Comparison of ENCODE assay signal across 14 cellular contexts in the genomic region with DNA sequence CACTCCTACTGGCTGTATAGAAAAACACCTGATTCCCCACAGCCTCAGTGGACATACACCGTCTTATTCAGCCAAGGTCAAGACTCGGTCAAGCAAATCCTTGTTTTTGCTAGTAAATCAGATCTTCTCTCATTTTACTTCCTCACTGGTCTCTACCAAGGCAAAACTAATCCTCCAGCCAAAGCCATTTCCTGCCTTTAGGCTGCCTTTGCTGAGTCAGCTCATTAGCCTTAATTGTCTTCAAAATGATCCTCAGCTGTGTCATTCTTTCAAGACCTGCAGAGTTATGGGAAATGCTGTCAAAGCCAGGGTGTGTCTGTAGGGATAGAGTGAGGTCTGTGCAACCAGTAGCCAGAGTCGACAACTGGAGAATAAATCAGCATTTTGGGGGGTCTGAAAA.
DNase-seq lines count a peak whose midpoint lies in the region; ATAC-seq and TF ChIP-seq lines count a peak whose summit lies in the region.
"Had no signal": no experiment of that assay in that cellular context is flagged by ENCODE, and none has a peak within 500 bp of the region (broad histone marks: within the 10 kb centered on the region; RNA-seq: fewer than 3 reads in every experiment).

No MANE protein-coding gene starts in this region.

- intact Hi-C loops in activated CD4-positive, alpha-beta T cell treated with anti-CD3 and anti-CD28 coated beads, Interleukin-2, amount 10 ng/mL, durations not matched to agents 24 days and 14 days (cut with micrococcal nuclease), result no loop called here
- intact Hi-C loops in vagina (cut with DNase I) (no loop called here), left ventricle myocardium superior (cut with micrococcal nuclease) (no loop called here)

- no peaks in the 10 kb centered on the region for H3K36me3 ChIP-seq in SK-N-MC (ENCODE audit: insufficient read depth, low read length)
- H3K36me3 ChIP-seq in vagina, result no peaks in the 10 kb centered on the region
- H3K36me3 ChIP-seq: neutrophil, transverse colon had no signal

- no peak for TF ChIP-seq CTCF in vagina (IDR thresholded peaks at IDR 0.05)

- no peak for TF ChIP-seq POLR2A in vagina (IDR thresholded peaks at IDR 0.05)

- H3K27ac ChIP-seq in SK-N-MC (no peak overlapping the region), vagina (peak overlapping the region; percentile 6)
- H3K27ac ChIP-seq: neutrophil, transverse colon had no signal

- peak; percentile 34 for DNase-seq in activated CD4-positive, alpha-beta T cell treated with anti-CD3 and anti-CD28 coated beads, Interleukin-2, amount 10 ng/mL, durations not matched to agents 24 days and 14 days
- no peak for DNase-seq in activated CD4-positive, alpha-beta T cell treated with anti-CD3 and anti-CD28 coated beads for 48 hours
- DNase-seq in SK-N-MC (ENCODE audit: low read depth, low spot score) (peak; percentile 39), glomerular visceral epithelial cell (ENCODE audit: extremely low spot score) (peak; percentile 72), vagina (ENCODE audit: extremely low spot score in 2 of 2) (peak in 1 of 2 donors; percentile 79), HK-2 (ENCODE audit: unreplicated experiment) (no peak), left ventricle myocardium superior (no peak)
- DNase-seq in stimulated activated CD4-positive, alpha-beta T cell treated with anti-CD3 and anti-CD28 coated beads, Interleukin-2, amount 100 ng/mL, for 48 hours, result no peak
- DNase-seq: ACHN, cerebellar nuclear complex, NCI-H446, transverse colon had no signal

- H3K27ac Mint-ChIP-seq in activated CD4-positive, alpha-beta T cell treated with anti-CD3 and anti-CD28 coated beads, Interleukin-2, amount 10 ng/mL, durations not matched to agents 24 days and 14 days, result no peak overlapping the region
- H3K27ac Mint-ChIP-seq: T-helper 1 cell treated with Interleukin-12 subunit alpha and Interleukin-12 subunit beta and Interleukin-4 antibody, amounts not matched to agents 30 μg/mL and 1 μg/mL, for 36 hours had no signal

- H3K9me3 Mint-ChIP-seq in activated CD4-positive, alpha-beta T cell treated with anti-CD3 and anti-CD28 coated beads, Interleukin-2, amount 10 ng/mL, durations not matched to agents 24 days and 14 days, result peaks cover 6% of the 10 kb centered on the region
- H3K9me3 Mint-ChIP-seq: T-helper 1 cell treated with Interleukin-12 subunit alpha and Interleukin-12 subunit beta and Interleukin-4 antibody, amounts not matched to agents 30 μg/mL and 1 μg/mL, for 36 hours had no signal

- H3K27me3 ChIP-seq in vagina, result no peaks in the 10 kb centered on the region
- H3K27me3 ChIP-seq: transverse colon had no signal

- H3K4me3 Mint-ChIP-seq in activated CD4-positive, alpha-beta T cell treated with anti-CD3 and anti-CD28 coated beads, Interleukin-2, amount 10 ng/mL, durations not matched to agents 24 days and 14 days, result no peak overlapping the region
- H3K4me3 Mint-ChIP-seq: T-helper 1 cell treated with Interleukin-12 subunit alpha and Interleukin-12 subunit beta and Interleukin-4 antibody, amounts not matched to agents 30 μg/mL and 1 μg/mL, for 36 hours had no signal

- H3K4me1 Mint-ChIP-seq in activated CD4-positive, alpha-beta T cell treated with anti-CD3 and anti-CD28 coated beads, Interleukin-2, amount 10 ng/mL, durations not matched to agents 24 days and 14 days, result no peaks in the 10 kb centered on the region

- H3K9me3 ChIP-seq in SK-N-MC (ENCODE audit: low read depth, low read length), result no peaks in the 10 kb centered on the region
- no peaks in the 10 kb centered on the region for H3K9me3 ChIP-seq in vagina
- H3K9me3 ChIP-seq: neutrophil, transverse colon had no signal

- H3K4me3 ChIP-seq in SK-N-MC (no peak overlapping the region), vagina (no peak overlapping the region)
- H3K4me3 ChIP-seq: transverse colon had no signal

- peaks cover 32% of the 10 kb centered on the region for H3K4me1 ChIP-seq in vagina

- H3K36me3 Mint-ChIP-seq in activated CD4-positive, alpha-beta T cell treated with anti-CD3 and anti-CD28 coated beads, Interleukin-2, amount 10 ng/mL, durations not matched to agents 24 days and 14 days (ENCODE audit: low read depth), result no peaks in the 10 kb centered on the region

- ATAC-seq in left ventricle myocardium superior, result no peak

- H3K9ac ChIP-seq in SK-N-MC (ENCODE audit: insufficient read length), result no peak overlapping the region

- peaks cover 7% of the 10 kb centered on the region for H3K27me3 Mint-ChIP-seq in activated CD4-positive, alpha-beta T cell treated with anti-CD3 and anti-CD28 coated beads, Interleukin-2, amount 10 ng/mL, durations not matched to agents 24 days and 14 days

Comparison
In these comparisons a context has a peak if more than half of its experiments do, and no peak if none do; other contexts are left out.
1. DNase-seq: peak in activated CD4-positive, alpha-beta T cell treated with anti-CD3 and anti-CD28 coated beads, Interleukin-2, amount 10 ng/mL, durations not matched to agents 24 days and 14 days (single experiment), SK-N-MC (single experiment) and glomerular visceral epithelial cell (single experiment); none in activated CD4-positive, alpha-beta T cell treated with anti-CD3 and anti-CD28 coated beads for 48 hours (single experiment), HK-2 (single experiment), left ventricle myocardium superior (single experiment) and stimulated activated CD4-positive, alpha-beta T cell treated with anti-CD3 and anti-CD28 coated beads, Interleukin-2, amount 100 ng/mL, for 48 hours (0 of 2).